ENCODE assay signal across 18 cellular contexts in genomic region chr10:28873540-28873939, GRCh38.
"Had no signal": no experiment of that assay in that cellular context is flagged by ENCODE, and none has a peak within 500 bp of the region (broad histone marks: within the 10 kb centered on the region; RNA-seq: fewer than 3 reads in every experiment).

No MANE protein-coding gene starts in this region.

- DNase-seq: activated CD4-positive, alpha-beta memory T cell treated with anti-CD3 and anti-CD28 coated beads, Interleukin-2, amount 10 ng/mL, durations not matched to agents 7 days and 5 days; activated CD4-positive, alpha-beta T cell treated with anti-CD3 and anti-CD28 coated beads for 4 hours; activated effector memory CD4-positive, alpha-beta T cell treated with Interleukin-2 at 50 U/mL for 16 hours; activated T-cell treated with anti-CD3 and anti-CD28 coated beads, Interleukin-2, amount 50 U/mL, for 4 hours; adrenal gland; erythroblast; heart right ventricle; islet precursor cell; left ventricle myocardium inferior; nucleus accumbens; posterior cingulate gyrus; stimulated activated CD4-positive, alpha-beta T cell treated with anti-CD3 and anti-CD28 coated beads, Interleukin-4, amount 100 ng/mL, for 24 hours; stimulated activated naive CD4-positive, alpha-beta T cell treated with Interleukin-2 at 50 U/mL for 16 hours; substantia nigra; T-helper 2 cell had no signal

- H3K36me3 ChIP-seq: adrenal gland, gastroesophageal sphincter, heart right ventricle, left ventricle myocardium inferior had no signal

- ATAC-seq: activated T-cell treated with anti-CD3 and anti-CD28 coated beads, Interleukin-2, amount 50 U/mL, for 4 hours; gastroesophageal sphincter; heart right ventricle; natural killer cell treated with Interleukin-12 subunit alpha and Interleukin-12 subunit beta and Interleukin-15 and Interleukin-18, amount 100 ng/mL, for 72 hours; WTC11 had no signal

- H3K4me3 ChIP-seq: adrenal gland, gastroesophageal sphincter, heart right ventricle, left ventricle myocardium inferior had no signal

- H3K27me3 ChIP-seq: adrenal gland, gastroesophageal sphincter, heart right ventricle had no signal

- H3K4me1 ChIP-seq: adrenal gland, gastroesophageal sphincter, left ventricle myocardium inferior had no signal

- H3K27ac ChIP-seq: adrenal gland, gastroesophageal sphincter, heart right ventricle, left ventricle myocardium inferior had no signal

- H3K9me3 ChIP-seq: adrenal gland, gastroesophageal sphincter, heart right ventricle, left ventricle myocardium inferior had no signal
